ENCODE assay signal across 31 cellular contexts in the genomic region with DNA sequence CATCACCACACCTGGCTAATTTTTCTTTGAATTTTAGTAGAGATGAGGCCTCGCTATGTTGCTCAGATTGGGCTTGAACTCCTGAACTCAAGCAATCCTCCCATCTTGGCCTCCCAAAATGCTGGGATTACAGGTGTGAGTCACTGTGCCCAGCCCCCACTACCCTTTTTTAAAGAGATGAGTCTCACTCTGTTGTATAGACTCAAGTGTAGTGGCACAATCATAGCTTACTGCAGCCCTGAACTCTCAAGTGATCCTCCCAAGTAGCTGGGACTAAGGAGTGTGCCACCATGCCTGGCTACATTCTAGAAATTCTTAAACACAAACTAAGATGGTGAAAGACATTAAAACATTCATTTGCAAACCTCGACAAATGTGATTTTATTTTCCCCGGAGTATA. TPM values are rescaled to one million over a fixed set of nuclear protein-coding genes. Genes with fewer than 3 reads are reported as not detected.
DNase-seq lines count a peak whose midpoint lies in the region; ATAC-seq and TF ChIP-seq lines count a peak whose summit lies in the region.
"Had no signal": no experiment of that assay in that cellular context is flagged by ENCODE, and none has a peak within 500 bp of the region (broad histone marks: within the 10 kb centered on the region; RNA-seq: fewer than 3 reads in every experiment).

No MANE protein-coding gene starts in this region.

- no peaks in the 10 kb centered on the region for H3K9me3 ChIP-seq in SU-DHL-6 (ENCODE audit: insufficient read depth, low read length)
- H3K9me3 ChIP-seq in naive thymus-derived CD4-positive, alpha-beta T cell (ENCODE audit: control insufficient read depth in 2 of 3, low read length in 3 of 3): no peaks in the 10 kb centered on the region
- H3K9me3 ChIP-seq: ascending aorta, sigmoid colon, SJSA1 had no signal

- no peaks in the 10 kb centered on the region for H3K27me3 Mint-ChIP-seq in activated CD4-positive, alpha-beta T cell treated with anti-CD3 and anti-CD28 coated beads, Interleukin-2, amount 10 ng/mL, durations not matched to agents 24 days and 14 days
- no peaks in the 10 kb centered on the region for H3K27me3 Mint-ChIP-seq in activated CD4-positive, alpha-beta T cell treated with anti-CD3 and anti-CD28 coated beads, Interleukin-2, amount 10 ng/mL, durations not matched to agents 7 days and 5 days
- no peaks in the 10 kb centered on the region for H3K27me3 Mint-ChIP-seq in GM23338 (ENCODE audit: insufficient read depth, low read depth, poor library complexity)
- no peaks in the 10 kb centered on the region for H3K27me3 Mint-ChIP-seq in naive thymus-derived CD4-positive, alpha-beta T cell
- H3K27me3 Mint-ChIP-seq: dendritic cell treated with granulocyte-macrophage colony-stimulating factor and Interleukin-4, amounts not matched to agents 40 ng/mL and 50 ng/mL, for 4 days; progenitor cell of endocrine pancreas had no signal

- no peak overlapping the region for H3K27ac Mint-ChIP-seq in activated CD4-positive, alpha-beta T cell treated with anti-CD3 and anti-CD28 coated beads, Interleukin-2, amount 10 ng/mL, durations not matched to agents 24 days and 14 days
- H3K27ac Mint-ChIP-seq in activated CD4-positive, alpha-beta T cell treated with anti-CD3 and anti-CD28 coated beads, Interleukin-2, amount 10 ng/mL, durations not matched to agents 7 days and 5 days: no peak overlapping the region
- H3K27ac Mint-ChIP-seq in GM23338: no peak overlapping the region
- H3K27ac Mint-ChIP-seq in naive thymus-derived CD4-positive, alpha-beta T cell: peak overlapping the region in 5 of 9 donors; percentile 44 to 71 (median 49)
- H3K27ac Mint-ChIP-seq: dendritic cell treated with granulocyte-macrophage colony-stimulating factor and Interleukin-4, amounts not matched to agents 40 ng/mL and 50 ng/mL, for 4 days; endodermal cell; HFFc6; progenitor cell of endocrine pancreas; stimulated activated effector memory CD8-positive, alpha-beta T cell treated with anti-CD3 and anti-CD28 coated beads, Interleukin-12 subunit alpha, Interleukin-12 subunit beta, amount 100 ng/mL, for 72 hours had no signal

- H3K27ac ChIP-seq in GM23338 (ENCODE audit: low read depth) (no peak overlapping the region), SU-DHL-6 (ENCODE audit: low read depth, low read length) (peak overlapping the region; percentile 48)
- no peak overlapping the region for H3K27ac ChIP-seq in naive thymus-derived CD4-positive, alpha-beta T cell (ENCODE audit: low read depth, low read length)
- H3K27ac ChIP-seq: 22Rv1, ascending aorta, GM23248, sigmoid colon, SJSA1 had no signal

- H3K36me3 Mint-ChIP-seq in activated CD4-positive, alpha-beta T cell treated with anti-CD3 and anti-CD28 coated beads, Interleukin-2, amount 10 ng/mL, durations not matched to agents 24 days and 14 days (ENCODE audit: low read depth): peaks cover 15% of the 10 kb centered on the region
- peaks cover 20% of the 10 kb centered on the region for H3K36me3 Mint-ChIP-seq in activated CD4-positive, alpha-beta T cell treated with anti-CD3 and anti-CD28 coated beads, Interleukin-2, amount 10 ng/mL, durations not matched to agents 7 days and 5 days (ENCODE audit: low read depth)
- no peaks in the 10 kb centered on the region; the same call in 1 of the 3 replicates for H3K36me3 Mint-ChIP-seq in GM23338 (ENCODE audit: low read depth)
- H3K36me3 Mint-ChIP-seq in naive thymus-derived CD4-positive, alpha-beta T cell: peaks cover 0 to 16% (median 5%) of the 10 kb centered on the region in 5 donors

- POLR2A ChIA-PET in activated CD4-positive, alpha-beta T cell treated with anti-CD3 and anti-CD28 coated beads, Interleukin-2, amount 10 ng/mL, durations not matched to agents 7 days and 5 days (lab: Charles Lee): no interaction called here
- POLR2A ChIA-PET in naive thymus-derived CD4-positive, alpha-beta T cell (lab: Charles Lee): interaction anchor here (0.6 to 2.1 kb wide), 2 partner anchors 13 to 16 kb away, joined by 3 to 22 read pairs; partner anchors contain the start of gene SYPL1

- H3K4me3 ChIP-seq in GM23338 (no peak overlapping the region), SU-DHL-6 (ENCODE audit: insufficient read depth, low read length, poor library complexity, severe bottlenecking) (no peak overlapping the region)
- H3K4me3 ChIP-seq in naive thymus-derived CD4-positive, alpha-beta T cell (ENCODE audit: low read length): no peak overlapping the region
- H3K4me3 ChIP-seq: ascending aorta, GM23248, sigmoid colon, SJSA1 had no signal

- H3K27me3 ChIP-seq in GM23338 (ENCODE audit: insufficient read depth) (no peaks in the 10 kb centered on the region), SU-DHL-6 (ENCODE audit: low read length) (no peaks in the 10 kb centered on the region)
- H3K27me3 ChIP-seq in naive thymus-derived CD4-positive, alpha-beta T cell (ENCODE audit: control insufficient read depth in 2 of 2, insufficient read depth in 2 of 2, low read length in 2 of 2): no peaks in the 10 kb centered on the region
- H3K27me3 ChIP-seq: ascending aorta, sigmoid colon, SJSA1 had no signal

- H3K9ac ChIP-seq in SU-DHL-6 (ENCODE audit: low read length): no peak overlapping the region
- H3K9ac ChIP-seq: GM23248 had no signal

- H3K4me1 Mint-ChIP-seq in activated CD4-positive, alpha-beta T cell treated with anti-CD3 and anti-CD28 coated beads, Interleukin-2, amount 10 ng/mL, durations not matched to agents 24 days and 14 days: peaks cover 28% of the 10 kb centered on the region
- peaks cover 36% of the 10 kb centered on the region for H3K4me1 Mint-ChIP-seq in activated CD4-positive, alpha-beta T cell treated with anti-CD3 and anti-CD28 coated beads, Interleukin-2, amount 10 ng/mL, durations not matched to agents 7 days and 5 days
- H3K4me1 Mint-ChIP-seq in GM23338: peaks cover 20% of the 10 kb centered on the region
- peaks cover 38 to 56% (median 52%) of the 10 kb centered on the region in 7 donors for H3K4me1 Mint-ChIP-seq in naive thymus-derived CD4-positive, alpha-beta T cell

- ATAC-seq in GM23338: 0 out of 3 replicates have a peak, but pooled peaks have one; percentile 28
- ATAC-seq in naive thymus-derived CD4-positive, alpha-beta T cell: no peak
- ATAC-seq: activated T-cell treated with anti-CD3 and anti-CD28 coated beads, Interleukin-2, amount 50 U/mL, for 72 hours; esophagus mucosa; left cardiac atrium; stimulated activated effector memory CD8-positive, alpha-beta T cell treated with anti-CD3 and anti-CD28 coated beads, Interleukin-12 subunit alpha, Interleukin-12 subunit beta, amount 100 ng/mL, for 72 hours had no signal

- intact Hi-C loops in activated CD4-positive, alpha-beta T cell treated with anti-CD3 and anti-CD28 coated beads, Interleukin-2, amount 10 ng/mL, durations not matched to agents 24 days and 14 days (cut with micrococcal nuclease): no loop called here
- intact Hi-C loops in naive thymus-derived CD4-positive, alpha-beta T cell (cut with micrococcal nuclease): no loop called here

- H3K79me2 ChIP-seq in GM23338 (replicated peaks; ENCODE audit: insufficient read depth) (peaks cover 59% of the 10 kb centered on the region), SU-DHL-6 (ENCODE audit: insufficient read depth, low read length) (peaks cover 100% of the 10 kb centered on the region)

- no peaks in the 10 kb centered on the region for H3K4me1 ChIP-seq in GM23338 (ENCODE audit: insufficient read depth)
- peaks cover 0 to 17% of the 10 kb centered on the region in 2 donors for H3K4me1 ChIP-seq in naive thymus-derived CD4-positive, alpha-beta T cell (ENCODE audit: control insufficient read depth in 2 of 2, insufficient read depth in 2 of 2, low read length in 2 of 2)
- H3K4me1 ChIP-seq: ascending aorta, SJSA1 had no signal

- H3K9me3 Mint-ChIP-seq in activated CD4-positive, alpha-beta T cell treated with anti-CD3 and anti-CD28 coated beads, Interleukin-2, amount 10 ng/mL, durations not matched to agents 24 days and 14 days: no peaks in the 10 kb centered on the region
- H3K9me3 Mint-ChIP-seq in activated CD4-positive, alpha-beta T cell treated with anti-CD3 and anti-CD28 coated beads, Interleukin-2, amount 10 ng/mL, durations not matched to agents 7 days and 5 days: no peaks in the 10 kb centered on the region
- no peaks in the 10 kb centered on the region for H3K9me3 Mint-ChIP-seq in GM23338
- no peaks in the 10 kb centered on the region for H3K9me3 Mint-ChIP-seq in naive thymus-derived CD4-positive, alpha-beta T cell
- H3K9me3 Mint-ChIP-seq: activated T-cell treated with anti-CD3 and anti-CD28 coated beads, Interleukin-2, amount 50 U/mL, for 72 hours; dendritic cell treated with granulocyte-macrophage colony-stimulating factor and Interleukin-4, amounts not matched to agents 40 ng/mL and 50 ng/mL, for 4 days; endodermal cell; HFFc6; stimulated activated effector memory CD8-positive, alpha-beta T cell treated with anti-CD3 and anti-CD28 coated beads, Interleukin-12 subunit alpha, Interleukin-12 subunit beta, amount 100 ng/mL, for 72 hours had no signal

- H3K4me3 Mint-ChIP-seq in activated CD4-positive, alpha-beta T cell treated with anti-CD3 and anti-CD28 coated beads, Interleukin-2, amount 10 ng/mL, durations not matched to agents 24 days and 14 days: no peak overlapping the region
- H3K4me3 Mint-ChIP-seq in activated CD4-positive, alpha-beta T cell treated with anti-CD3 and anti-CD28 coated beads, Interleukin-2, amount 10 ng/mL, durations not matched to agents 7 days and 5 days: no peak overlapping the region
- H3K4me3 Mint-ChIP-seq in GM23338: no peak overlapping the region
- no peak overlapping the region for H3K4me3 Mint-ChIP-seq in naive thymus-derived CD4-positive, alpha-beta T cell
- H3K4me3 Mint-ChIP-seq: CD14-positive monocyte; dendritic cell treated with granulocyte-macrophage colony-stimulating factor and Interleukin-4, amounts not matched to agents 40 ng/mL and 50 ng/mL, for 4 days; endodermal cell; HFFc6; stimulated activated effector memory CD8-positive, alpha-beta T cell treated with anti-CD3 and anti-CD28 coated beads, Interleukin-12 subunit alpha, Interleukin-12 subunit beta, amount 100 ng/mL, for 72 hours had no signal

- H3K36me3 ChIP-seq in GM23338 (ENCODE audit: insufficient read depth): peaks cover 9% of the 10 kb centered on the region; the same call in 1 of the 2 replicates
- H3K36me3 ChIP-seq in SU-DHL-6 (ENCODE audit: low read length): peaks cover 60% of the 10 kb centered on the region
- H3K36me3 ChIP-seq in naive thymus-derived CD4-positive, alpha-beta T cell (ENCODE audit: control insufficient read depth in 2 of 3, insufficient read depth in 3 of 3, low read length in 3 of 3): peaks cover 0 to 12% (median 3%) of the 10 kb centered on the region in 3 experiments

- TF ChIP-seq CTCF in GM23338 (conservative IDR thresholded peaks at IDR 0.05; ENCODE audit: low read depth in 2 of 2) (no peak), SU-DHL-6 (IDR thresholded peaks at IDR 0.05; ENCODE audit: insufficient read depth, low read length, poor library complexity, severe bottlenecking) (no peak)

- DNase-seq in activated CD4-positive, alpha-beta T cell treated with anti-CD3 and anti-CD28 coated beads, Interleukin-2, amount 10 ng/mL, durations not matched to agents 24 days and 14 days: peak; percentile 45
- no peak for DNase-seq in activated CD4-positive, alpha-beta T cell treated with anti-CD3 and anti-CD28 coated beads, Interleukin-2, amount 10 ng/mL, durations not matched to agents 7 days and 5 days
- peak; percentile 14 for DNase-seq in GM23338 (ENCODE audit: low spot score)
- no peak for DNase-seq in naive thymus-derived CD4-positive, alpha-beta T cell
- DNase-seq in NCI-H526 (lab: John Stamatoyannopoulos, UW): no peak
- no peak for DNase-seq in globus pallidus (ENCODE audit: low spot score)
- no peak for DNase-seq in T-helper 9 cell
- DNase-seq: activated naive CD4-positive, alpha-beta T cell treated with Interleukin-2 at 50 U/mL for 16 hours; activated T-cell treated with anti-CD3 and anti-CD28 coated beads, Interleukin-2, amount 50 U/mL, for 72 hours; caudate nucleus; endodermal cell; foreskin fibroblast; GM23248; HFFc6; left cardiac atrium; mammary epithelial cell; NCI-H1417; NCI-H2081; NCI-H2227 treated with DMSO at 0.1 percent for 48 hours; sigmoid colon; stimulated activated CD4-positive, alpha-beta T cell treated with anti-CD3 and anti-CD28 coated beads, Interleukin-4, amount 100 ng/mL, for 24 hours; T-helper 1 cell had no signal

- no peaks in the 10 kb centered on the region for H3K9me2 ChIP-seq in GM23338 (ENCODE audit: insufficient read depth)
- H3K9me2 ChIP-seq in SU-DHL-6 (replicated peaks; ENCODE audit: insufficient read depth, low read length): no peaks in the 10 kb centered on the region

- H4K20me1 ChIP-seq in GM23338 (replicated peaks; ENCODE audit: insufficient read depth) (peaks cover 13% of the 10 kb centered on the region; the same call in 1 of the 2 replicates), SU-DHL-6 (ENCODE audit: low read depth, low read length) (peaks cover 39% of the 10 kb centered on the region; the same call in 1 of the 2 replicates)

- H3K4me2 ChIP-seq in GM23338: no peak overlapping the region
- peak overlapping the region; percentile 83 for H3K4me2 ChIP-seq in SU-DHL-6 (ENCODE audit: low read depth, low read length, poor library complexity, severe bottlenecking)

- H3F3A ChIP-seq in GM23338 (replicated peaks; ENCODE audit: low read depth): no peaks in the 10 kb centered on the region
- H3F3A ChIP-seq in SU-DHL-6 (ENCODE audit: insufficient read depth): peaks cover 88% of the 10 kb centered on the region

- H2AFZ ChIP-seq in GM23338 (no peak overlapping the region), SU-DHL-6 (ENCODE audit: low read depth, low read length, severe bottlenecking) (no peak overlapping the region)
- H2AFZ ChIP-seq: GM23248 had no signal

- CTCF ChIA-PET in activated CD4-positive, alpha-beta T cell treated with anti-CD3 and anti-CD28 coated beads, Interleukin-2, amount 10 ng/mL, durations not matched to agents 7 days and 5 days (lab: Charles Lee): no interaction called here
- CTCF ChIA-PET in naive thymus-derived CD4-positive, alpha-beta T cell (lab: Charles Lee): no interaction called here

RNA-seq across cellular contexts. Expression of gene SYPL1, which starts 12.6 kb away (rescaled TPM):
- 26.6 and 27.2 TPM in 2 replicates for total RNA-seq in activated CD4-positive, alpha-beta T cell treated with anti-CD3 and anti-CD28 coated beads, Interleukin-2, amount 10 ng/mL, durations not matched to agents 24 days and 14 days
- total RNA-seq in activated CD4-positive, alpha-beta T cell treated with anti-CD3 and anti-CD28 coated beads, Interleukin-2, amount 10 ng/mL, durations not matched to agents 7 days and 5 days: 10 to 100 TPM; 36.7 to 40.3 TPM
- 52.7 and 78.1 TPM in 2 replicates for total RNA-seq in GM23338 (2014; rRNA removed; shearing (Covaris generic))
- 39.0 and 39.3 TPM in 2 replicates for polyA plus RNA-seq in GM23338 (2016; fragmentation: Nextera tagmentation; extraction: Ambion mirVana)
- 10 to 100 TPM; 37.5 to 54.0 (median 46.6) TPM for total RNA-seq in naive thymus-derived CD4-positive, alpha-beta T cell
- 100 to 1,000 TPM in 1 of 2 donors, 10 to 100 TPM in 1; 80.6 to 106 TPM for polyA plus RNA-seq in naive thymus-derived CD4-positive, alpha-beta T cell

Comparison
In these comparisons a context has a peak if more than half of its experiments do, and no peak if none do; other contexts are left out.
1. DNase-seq: peak in activated CD4-positive, alpha-beta T cell treated with anti-CD3 and anti-CD28 coated beads, Interleukin-2, amount 10 ng/mL, durations not matched to agents 24 days and 14 days (single experiment) and GM23338 (single experiment); none in activated CD4-positive, alpha-beta T cell treated with anti-CD3 and anti-CD28 coated beads, Interleukin-2, amount 10 ng/mL, durations not matched to agents 7 days and 5 days (single experiment), naive thymus-derived CD4-positive, alpha-beta T cell (0 of 9), NCI-H526 (0 of 2), globus pallidus (single experiment) and T-helper 9 cell (single experiment).
2. H3K27ac Mint-ChIP-seq: peak in naive thymus-derived CD4-positive, alpha-beta T cell (5 of 9); none in activated CD4-positive, alpha-beta T cell treated with anti-CD3 and anti-CD28 coated beads, Interleukin-2, amount 10 ng/mL, durations not matched to agents 24 days and 14 days (single experiment), activated CD4-positive, alpha-beta T cell treated with anti-CD3 and anti-CD28 coated beads, Interleukin-2, amount 10 ng/mL, durations not matched to agents 7 days and 5 days (single experiment) and GM23338 (single experiment).